Comparison of ENCODE assay signal across 8 cellular contexts in the genomic region with DNA sequence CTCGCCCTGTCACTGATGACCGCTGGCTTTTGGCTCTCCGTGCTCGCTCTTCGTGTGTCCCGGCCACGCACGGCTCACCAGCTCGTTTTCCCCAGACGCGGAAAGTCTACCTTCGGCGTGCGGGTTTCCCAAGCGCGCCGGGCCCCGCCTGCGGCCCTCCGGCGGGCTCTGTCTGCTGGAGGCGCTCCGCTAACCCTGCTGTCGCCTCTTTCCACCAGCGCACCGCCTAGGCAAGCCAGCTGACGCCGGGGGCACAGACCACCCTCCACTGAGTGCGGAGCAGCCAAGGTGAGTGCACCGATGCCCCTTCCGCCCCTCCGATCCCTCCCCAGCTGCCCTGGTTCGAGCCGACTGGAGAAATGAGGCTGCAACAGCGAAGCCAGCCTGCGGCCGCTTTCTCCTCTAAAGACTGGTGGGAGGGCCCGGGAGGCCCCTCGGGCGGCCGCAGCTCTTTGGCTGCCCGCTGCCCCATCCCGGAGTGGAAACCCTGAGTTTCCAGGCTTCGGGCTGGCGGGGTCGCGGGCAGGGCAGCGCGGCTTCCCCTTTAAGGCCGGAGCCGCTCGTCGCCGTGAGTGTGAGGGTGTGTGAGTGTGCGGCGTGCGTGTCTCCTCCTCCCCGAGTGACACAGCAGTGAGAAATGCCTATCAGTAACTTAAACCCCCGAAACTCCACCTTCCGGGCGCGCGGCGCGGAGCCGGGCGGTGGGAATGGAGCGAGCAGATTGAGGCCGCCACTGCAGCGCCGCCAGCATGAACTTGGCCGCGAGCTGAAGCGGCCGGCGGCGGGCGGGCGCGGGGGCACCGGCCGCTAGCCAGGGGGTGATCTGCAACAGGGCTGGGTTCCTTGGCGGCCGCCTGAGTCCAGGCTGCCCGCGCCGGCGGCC. TPM values are rescaled to one million over a fixed set of nuclear protein-coding genes. Genes with fewer than 3 reads are reported as not detected.
DNase-seq lines count a peak whose midpoint lies in the region; ATAC-seq and TF ChIP-seq lines count a peak whose summit lies in the region.

A gene with protein sequence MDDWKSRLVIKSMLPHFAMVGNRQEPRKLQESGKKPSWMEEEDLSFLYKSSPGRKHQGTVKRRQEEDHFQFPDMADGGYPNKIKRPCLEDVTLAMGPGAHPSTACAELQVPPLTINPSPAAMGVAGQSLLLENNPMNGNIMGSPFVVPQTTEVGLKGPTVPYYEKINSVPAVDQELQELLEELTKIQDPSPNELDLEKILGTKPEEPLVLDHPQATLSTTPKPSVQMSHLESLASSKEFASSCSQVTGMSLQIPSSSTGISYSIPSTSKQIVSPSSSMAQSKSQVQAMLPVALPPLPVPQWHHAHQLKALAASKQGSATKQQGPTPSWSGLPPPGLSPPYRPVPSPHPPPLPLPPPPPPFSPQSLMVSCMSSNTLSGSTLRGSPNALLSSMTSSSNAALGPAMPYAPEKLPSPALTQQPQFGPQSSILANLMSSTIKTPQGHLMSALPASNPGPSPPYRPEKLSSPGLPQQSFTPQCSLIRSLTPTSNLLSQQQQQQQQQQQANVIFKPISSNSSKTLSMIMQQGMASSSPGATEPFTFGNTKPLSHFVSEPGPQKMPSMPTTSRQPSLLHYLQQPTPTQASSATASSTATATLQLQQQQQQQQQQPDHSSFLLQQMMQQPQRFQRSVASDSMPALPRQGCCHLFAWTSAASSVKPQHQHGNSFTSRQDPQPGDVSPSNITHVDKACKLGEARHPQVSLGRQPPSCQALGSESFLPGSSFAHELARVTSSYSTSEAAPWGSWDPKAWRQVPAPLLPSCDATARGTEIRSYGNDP (plus strand): TSS at position 719 of the 883 bp plus-strand sequence. CDS start 82,200 bp downstream, outside the sequence.

- H3K36me3 ChIP-seq in lower lobe of right lung: no peaks in the 10 kb centered on the region

- peaks cover 12% of the 10 kb centered on the region for H3K4me1 ChIP-seq in lower lobe of right lung

- H3K4me3 ChIP-seq in lower lobe of right lung: peak within 1 kb of the TSS; percentile 63

- H3K27me3 ChIP-seq in lower lobe of right lung (ENCODE audit: low read depth): peaks cover 5% of the 10 kb centered on the region

- peak; percentile 79 for ATAC-seq in lower lobe of right lung
- no peak for ATAC-seq in GM18517 (IDR thresholded peaks at IDR 0.05; ENCODE audit: unreplicated experiment)
- no peak for ATAC-seq in GM21529 (IDR thresholded peaks at IDR 0.05; ENCODE audit: unreplicated experiment)

- DNase-seq in COLO668 (lab: John Stamatoyannopoulos, UW; ENCODE audit: unreplicated experiment) (peak; percentile 10), Kasumi-1 (lab: John Stamatoyannopoulos, UW) (peak; percentile 7 to 11), lower lobe of right lung (peak; percentile 76)
- peak; percentile 54 to 69 for DNase-seq in activated CD4-positive, alpha-beta T cell treated with anti-CD3 and anti-CD28 coated beads, Interleukin-2, amount 50 U/mL, for 48 hours
- DNase-seq in effector CD4-positive, alpha-beta T cell: peak; percentile 33
- DNase-seq in stimulated activated CD4-positive, alpha-beta T cell treated with anti-CD3 and anti-CD28 coated beads, Interleukin-4, amount 100 ng/mL, for 24 hours: peak; percentile 61

- intact Hi-C loops in lower lobe of right lung (cut with DNase I): no loop called here

- TF ChIP-seq CTCF in lower lobe of right lung (IDR thresholded peaks at IDR 0.05): no peak

- peak within 1 kb of the TSS; percentile 68 for H3K27ac ChIP-seq in lower lobe of right lung

- no peaks in the 10 kb centered on the region for H3K9me3 ChIP-seq in lower lobe of right lung

RNA-seq across cellular contexts. Expression of the gene that starts here (rescaled TPM):
- 3.0 TPM for total RNA-seq in lower lobe of right lung

Comparison
In these comparisons a context has a peak if more than half of its experiments do, and no peak if none do; other contexts are left out.
1. DNase-seq: peak in every context shown above with its lines; median percentile 76 in lower lobe of right lung; 62 in activated CD4-positive, alpha-beta T cell treated with anti-CD3 and anti-CD28 coated beads, Interleukin-2, amount 50 U/mL, for 48 hours; 61 in stimulated activated CD4-positive, alpha-beta T cell treated with anti-CD3 and anti-CD28 coated beads, Interleukin-4, amount 100 ng/mL, for 24 hours; 33 in effector CD4-positive, alpha-beta T cell; 10 in COLO668; 9 in Kasumi-1.
2. ATAC-seq: peak in lower lobe of right lung (2 of 2); none in GM18517 (single experiment) and GM21529 (single experiment).